Comparison of ENCODE assay signal across 14 cellular contexts in the genomic region with DNA sequence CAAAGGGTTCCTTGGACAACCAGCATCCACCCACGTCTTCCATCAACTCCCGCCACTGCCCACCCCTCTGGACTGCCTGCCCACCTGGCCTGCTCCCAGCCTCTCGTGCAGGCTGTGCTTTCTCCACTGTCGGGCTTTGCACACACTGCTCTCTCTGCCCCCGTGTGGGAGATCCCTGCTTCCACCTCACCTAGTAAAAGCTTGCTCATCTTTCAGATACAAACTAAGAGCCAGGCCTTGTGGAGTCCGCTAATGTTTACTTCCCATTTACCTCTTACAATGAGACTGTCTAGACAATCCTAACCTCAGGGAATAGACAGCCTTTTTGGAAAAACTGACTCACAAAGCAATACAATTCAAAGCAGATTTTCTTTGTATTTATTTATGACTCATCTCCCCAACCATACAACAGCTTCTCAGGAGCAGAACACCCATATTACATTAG.
DNase-seq lines count a peak whose midpoint lies in the region; ATAC-seq, FAIRE-seq and TF ChIP-seq lines count a peak whose summit lies in the region.
"Had no signal": no experiment of that assay in that cellular context is flagged by ENCODE, and none has a peak within 500 bp of the region (broad histone marks: within the 10 kb centered on the region; RNA-seq: fewer than 3 reads in every experiment).

No MANE protein-coding gene starts in this region.

- H3K27me3 Mint-ChIP-seq in progenitor cell of endocrine pancreas: no peaks in the 10 kb centered on the region
- H3K27me3 Mint-ChIP-seq: CD4-positive, alpha-beta T cell; IgD-negative memory B cell; naive thymus-derived CD8-positive, alpha-beta T cell had no signal

- H3K4me1 ChIP-seq in A549: peaks cover 72% of the 10 kb centered on the region

- H3K27ac Mint-ChIP-seq in progenitor cell of endocrine pancreas: no peak overlapping the region
- H3K27ac Mint-ChIP-seq: CD4-positive, alpha-beta T cell; IgD-negative memory B cell had no signal

- FAIRE-seq in A549 (lab: Jason Lieb, UNC): no peak

- H3K4me3 ChIP-seq in A549: no peak overlapping the region

- H3K4me3 Mint-ChIP-seq in progenitor cell of endocrine pancreas (ENCODE audit: low read depth): no peak overlapping the region
- H3K4me3 Mint-ChIP-seq: CD4-positive, alpha-beta T cell; IgD-negative memory B cell; naive thymus-derived CD8-positive, alpha-beta T cell had no signal

- peak overlapping the region; percentile 58 for H3K4me2 ChIP-seq in A549

- POLR2A ChIA-PET in A549 (lab: Yijun Ruan, JAX): interaction anchor here (0.8 to 1.4 kb wide), 2 partner anchors 8 to 10 kb away, joined by 3 to 11 read pairs; no protein-coding TSS in a partner anchor

- DNase-seq in A549 (ENCODE audit: low read depth in 1 of 2, low spot score in 1 of 2): peak; percentile 23 to 83
- peak; percentile 73 for DNase-seq in GM03348 (ENCODE audit: low spot score)
- peak; percentile 60 for DNase-seq in fibroblast of the conjunctiva (ENCODE audit: low read depth)
- no peak for DNase-seq in sciatic nerve (ENCODE audit: low spot score)
- DNase-seq in progenitor cell of endocrine pancreas (ENCODE audit: low spot score, unreplicated experiment): no peak
- DNase-seq in GF-D8 (lab: John Stamatoyannopoulos, UW): no peak
- DNase-seq: activated CD8-positive, alpha-beta memory T cell treated with anti-CD3 and anti-CD28 coated beads, Interleukin-2, amount 50 U/mL, for 48 hours; CD4-positive, alpha-beta T cell; naive thymus-derived CD8-positive, alpha-beta T cell; NCI-H526; T-helper 2 cell had no signal

- peak; percentile 74 to 81; a peak in 4 of 5 replicates for TF ChIP-seq EP300 in A549 (IDR thresholded peaks at IDR 0.05)

- CTCF ChIA-PET in A549 (lab: Yijun Ruan, JAX): interaction anchor here (0.8 to 2.3 kb wide), 9 partner anchors 10 to 352 kb away, joined by 3 to 11 read pairs (median 5); no protein-coding TSS in a partner anchor

- H3K9me3 ChIP-seq in A549: no peaks in the 10 kb centered on the region

- intact Hi-C loops in sciatic nerve (cut with DNase I): no loop called here

- TF ChIP-seq RAD21 in A549 (conservative IDR thresholded peaks at IDR 0.05 in 1 of 2, IDR thresholded peaks at IDR 0.05 in 1 of 2): peak; percentile 6 to 32; a peak in 2 of 5 replicates

- peak overlapping the region; percentile 86 to 89 for H3K27ac ChIP-seq in A549
- peak overlapping the region; percentile 73 for H3K27ac ChIP-seq in VCaP

- no peaks in the 10 kb centered on the region for H3K9me3 Mint-ChIP-seq in progenitor cell of endocrine pancreas (ENCODE audit: low read depth)
- H3K9me3 Mint-ChIP-seq: CD4-positive, alpha-beta T cell; IgD-negative memory B cell; naive thymus-derived CD8-positive, alpha-beta T cell had no signal

- peaks cover 14% of the 10 kb centered on the region for H3K36me3 Mint-ChIP-seq in progenitor cell of endocrine pancreas (ENCODE audit: insufficient read depth)

- no peak for TF ChIP-seq POLR2A in A549 (IDR thresholded peaks at IDR 0.05; ENCODE audit: low read length)

- ATAC-seq in A549 (peak; percentile 87 to 94), HG03280 (IDR thresholded peaks at IDR 0.05; ENCODE audit: unreplicated experiment) (no peak), sciatic nerve (no peak)
- ATAC-seq: naive thymus-derived CD8-positive, alpha-beta T cell had no signal

- 45% methylated on average over 6 of the region's 6 CpGs for WGBS in A549 (ENCODE audit: missing lambda C conversion rate)

- H3K4me1 Mint-ChIP-seq in progenitor cell of endocrine pancreas (ENCODE audit: low read depth): no peaks in the 10 kb centered on the region
- H3K4me1 Mint-ChIP-seq: IgD-negative memory B cell had no signal

- TF ChIP-seq CTCF in A549 (IDR thresholded peaks at IDR 0.05): peak; percentile 25; the same call in 1 of the 3 replicates
- no peak for TF ChIP-seq CTCF in VCaP (conservative IDR thresholded peaks at IDR 0.05)
- TF ChIP-seq CTCF in progenitor cell of endocrine pancreas (IDR thresholded peaks at IDR 0.05; ENCODE audit: unreplicated experiment): no peak

TF ChIP-seq in A549, 52 proteins besides CTCF, POLR2A, EP300 and RAD21:
- no peak for TF ChIP-seq ZFP36 (IDR thresholded peaks at IDR 0.05; ENCODE audit: borderline replicate concordance, partially characterized antibody)
- peak; percentile 8 for TF ChIP-seq MAFK (IDR thresholded peaks at IDR 0.05; ENCODE audit: partially characterized antibody)
- TF ChIP-seq, protein P1, sequence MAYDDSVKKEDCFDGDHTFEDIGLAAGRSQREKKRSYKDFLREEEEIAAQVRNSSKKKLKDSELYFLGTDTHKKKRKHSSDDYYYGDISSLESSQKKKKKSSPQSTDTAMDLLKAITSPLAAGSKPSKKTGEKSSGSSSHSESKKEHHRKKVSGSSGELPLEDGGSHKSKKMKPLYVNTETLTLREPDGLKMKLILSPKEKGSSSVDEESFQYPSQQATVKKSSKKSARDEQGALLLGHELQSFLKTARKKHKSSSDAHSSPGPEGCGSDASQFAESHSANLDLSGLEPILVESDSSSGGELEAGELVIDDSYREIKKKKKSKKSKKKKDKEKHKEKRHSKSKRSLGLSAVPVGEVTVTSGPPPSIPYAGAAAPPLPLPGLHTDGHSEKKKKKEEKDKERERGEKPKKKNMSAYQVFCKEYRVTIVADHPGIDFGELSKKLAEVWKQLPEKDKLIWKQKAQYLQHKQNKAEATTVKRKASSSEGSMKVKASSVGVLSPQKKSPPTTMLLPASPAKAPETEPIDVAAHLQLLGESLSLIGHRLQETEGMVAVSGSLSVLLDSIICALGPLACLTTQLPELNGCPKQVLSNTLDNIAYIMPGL (CRISPR knock-in tag; IDR thresholded peaks at IDR 0.05; ENCODE audit: borderline replicate concordance): no peak
- no peak for TF ChIP-seq FOSB (CRISPR knock-in tag; IDR thresholded peaks at IDR 0.05)
- no peak for TF ChIP-seq CBX2 (IDR thresholded peaks at IDR 0.05; ENCODE audit: borderline replicate concordance, low read depth)
- TF ChIP-seq GATA3 (IDR thresholded peaks at IDR 0.05; ENCODE audit: borderline replicate concordance): peak; percentile 72; the same call in 1 of the 2 replicates
- no peak for TF ChIP-seq SREBF2 (IDR thresholded peaks at IDR 0.05)
- TF ChIP-seq SMC3 (IDR thresholded peaks at IDR 0.05): peak; percentile 36; the same call in 2 of the 3 replicates
- TF ChIP-seq MYC (IDR thresholded peaks at IDR 0.05; ENCODE audit: borderline replicate concordance, low read length): 0 out of 2 replicates have a peak, but pooled peaks have one; percentile 26
- TF ChIP-seq BHLHE40 (IDR thresholded peaks at IDR 0.05; ENCODE audit: low read depth, low read length): no peak
- TF ChIP-seq NFE2L2 (conservative IDR thresholded peaks at IDR 0.05; ENCODE audit: low read length): no peak
- TF ChIP-seq FOSL2 (IDR thresholded peaks at IDR 0.05): peak; percentile 60
- TF ChIP-seq FOSL2 (CRISPR knock-in tag; IDR thresholded peaks at IDR 0.05): peak; percentile 94
- TF ChIP-seq JUN (IDR thresholded peaks at IDR 0.05): 0 out of 5 replicates have a peak, but pooled peaks of 1 of the 2 experiments have one; percentile 34
- peak; percentile 87 for TF ChIP-seq JUNB (IDR thresholded peaks at IDR 0.05)
- TF ChIP-seq, protein P2, sequence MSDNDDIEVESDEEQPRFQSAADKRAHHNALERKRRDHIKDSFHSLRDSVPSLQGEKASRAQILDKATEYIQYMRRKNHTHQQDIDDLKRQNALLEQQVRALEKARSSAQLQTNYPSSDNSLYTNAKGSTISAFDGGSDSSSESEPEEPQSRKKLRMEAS (IDR thresholded peaks at IDR 0.05): peak; percentile 30; the same call in 1 of the 2 replicates
TF ChIP-seq in A549: peak in this region for 8.

Comparison
In these comparisons a context has a peak if more than half of its experiments do, and no peak if none do; other contexts are left out.
1. ATAC-seq: peak in A549 (2 of 2); none in HG03280 (single experiment) and sciatic nerve (single experiment).
2. DNase-seq: peak in A549 (2 of 2), GM03348 (single experiment) and fibroblast of the conjunctiva (single experiment); none in sciatic nerve (single experiment), progenitor cell of endocrine pancreas (single experiment) and GF-D8 (single experiment).